In the genomic region with DNA sequence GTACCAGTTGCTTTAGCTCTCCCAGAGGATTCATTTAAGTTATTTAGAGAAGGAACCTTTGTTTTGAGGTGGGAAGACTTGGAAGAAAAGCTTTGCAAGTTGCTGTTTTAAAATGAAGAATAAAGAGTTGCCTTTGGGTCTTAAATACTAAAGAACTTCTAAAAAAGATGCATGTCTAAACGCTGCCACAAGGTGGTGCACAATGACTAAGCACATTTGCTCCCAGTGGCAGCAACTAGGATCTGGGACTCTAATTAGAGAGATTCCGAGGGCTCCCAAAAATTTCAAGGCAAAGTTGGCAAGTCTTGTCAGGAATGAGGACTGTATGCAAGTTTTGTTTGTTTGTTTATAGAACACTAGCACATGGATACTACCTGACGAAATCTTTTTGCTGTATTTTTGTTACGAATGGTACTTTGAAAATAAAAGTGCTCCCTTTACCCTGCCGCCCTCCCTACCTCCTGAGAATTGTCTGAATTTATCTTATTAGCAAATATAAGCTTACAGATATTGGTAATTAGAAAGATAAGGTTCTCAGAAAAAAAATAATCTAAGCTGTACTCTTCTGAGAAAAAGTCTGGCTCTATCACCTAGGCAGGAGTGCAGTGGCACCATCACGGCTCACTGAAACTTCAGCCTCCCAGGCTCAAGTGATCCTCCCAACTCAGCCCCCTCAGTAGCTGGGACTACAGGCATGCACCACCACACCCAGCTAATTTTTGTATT, we compare ENCODE assay signal across 9 cellular contexts.
DNase-seq lines count a peak whose midpoint lies in the region; ATAC-seq, FAIRE-seq and TF ChIP-seq lines count a peak whose summit lies in the region.
"Had no signal": no experiment of that assay in that cellular context is flagged by ENCODE, and none has a peak within 500 bp of the region (broad histone marks: within the 10 kb centered on the region; RNA-seq: fewer than 3 reads in every experiment).

No MANE protein-coding gene starts in this region.

- DNase-seq in D721Med (ENCODE audit: insufficient read length, low spot score) (no peak), NCI-H1092 (lab: John Stamatoyannopoulos, UW) (peak; percentile 42), SW480 (ENCODE audit: low spot score) (peak; percentile 56), breast epithelium (ENCODE audit: low spot score in 2 of 2) (no peak)
- peak; percentile 57 for DNase-seq in stimulated activated CD4-positive, alpha-beta T cell treated with anti-CD3 and anti-CD28 coated beads, Interleukin-15, amount 100 ng/mL, for 24 hours
- DNase-seq: activated naive CD8-positive, alpha-beta T cell treated with anti-CD3 and anti-CD28 coated beads, Interleukin-2, amount 10 ng/mL, durations not matched to agents 7 days and 5 days had no signal

- no peak overlapping the region for H3K27ac ChIP-seq in breast epithelium

- no peaks in the 10 kb centered on the region for H3K27me3 ChIP-seq in breast epithelium

- FAIRE-seq in D721Med (lab: Jason Lieb, UNC) (peak; percentile 35), islet of Langerhans (lab: Jason Lieb, UNC) (peak; percentile 96)

- ATAC-seq in GM21423 (IDR thresholded peaks at IDR 0.05; ENCODE audit: unreplicated experiment) (peak; percentile 49), GM18498 (IDR thresholded peaks at IDR 0.05; ENCODE audit: unreplicated experiment) (no peak)

- H3K4me1 ChIP-seq in breast epithelium = no peaks in the 10 kb centered on the region

- no peaks in the 10 kb centered on the region for H3K36me3 ChIP-seq in breast epithelium

- H3K9me3 ChIP-seq in breast epithelium = no peaks in the 10 kb centered on the region

- intact Hi-C loops in breast epithelium (cut with DNase I; ENCODE audit: low total_unique reads) = loop anchor here (10.0 kb wide), 1 partner anchor 642 kb away; no protein-coding TSS in a partner anchor

- TF ChIP-seq CTCF in D721Med (IDR thresholded peaks at IDR 0.05; ENCODE audit: insufficient read depth, missing control alignments) (peak; percentile 89), breast epithelium (IDR thresholded peaks at IDR 0.05) (peak; percentile 71 to 81 (median 76))

- H3K4me3 ChIP-seq in breast epithelium = peak overlapping the region in 1 of 3 donors; percentile 35

- no peak for TF ChIP-seq POLR2A in breast epithelium (IDR thresholded peaks at IDR 0.05)

Comparison
In these comparisons a context has a peak if more than half of its experiments do, and no peak if none do; other contexts are left out.
1. DNase-seq: peak in NCI-H1092 (single experiment), SW480 (single experiment) and stimulated activated CD4-positive, alpha-beta T cell treated with anti-CD3 and anti-CD28 coated beads, Interleukin-15, amount 100 ng/mL, for 24 hours (single experiment); none in D721Med (single experiment) and breast epithelium (0 of 2).